In the genomic region with DNA sequence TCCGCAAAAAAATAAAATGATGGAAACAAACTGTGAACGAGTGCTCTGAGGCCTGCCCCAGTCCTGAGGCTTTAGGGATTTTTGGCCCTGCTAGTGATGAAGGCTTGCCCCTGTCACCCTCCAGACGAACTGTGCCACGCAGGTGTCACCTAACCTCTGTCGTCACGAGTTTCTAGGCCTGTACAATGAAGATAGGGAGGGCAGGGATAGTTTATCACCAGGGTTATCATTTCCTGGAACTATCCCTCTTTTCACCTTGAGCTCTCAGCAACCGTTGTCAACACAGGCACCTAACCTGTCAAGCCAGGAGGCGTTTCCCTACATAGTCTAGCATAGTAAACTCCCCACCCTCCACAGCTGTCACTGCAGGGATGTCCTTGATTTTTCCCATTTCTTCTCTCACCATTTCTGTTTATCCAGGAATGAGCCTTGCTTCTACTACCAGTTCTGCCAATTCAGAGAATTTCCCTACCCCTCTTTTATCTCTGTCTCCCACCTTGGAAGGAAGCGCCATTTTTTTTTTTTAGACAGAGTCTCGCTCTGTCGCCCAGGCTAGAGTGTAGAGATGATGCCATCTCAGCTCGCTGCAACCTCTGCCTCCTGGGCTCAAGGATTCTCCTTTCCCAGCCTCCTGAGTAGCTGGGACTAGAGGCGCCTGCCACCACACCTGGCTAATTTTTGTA, we compare ENCODE assay signal across 14 cellular contexts. TPM values are rescaled to one million over a fixed set of nuclear protein-coding genes. Genes with fewer than 3 reads are reported as not detected.
DNase-seq lines count a peak whose midpoint lies in the region; ATAC-seq lines count a peak whose summit lies in the region.
"Had no signal": no experiment of that assay in that cellular context is flagged by ENCODE, and none has a peak within 500 bp of the region (broad histone marks: within the 10 kb centered on the region; RNA-seq: fewer than 3 reads in every experiment).

No MANE protein-coding gene starts in this region.

- peaks cover 8% of the 10 kb centered on the region for H3K4me1 Mint-ChIP-seq in activated naive CD8-positive, alpha-beta T cell (ENCODE audit: low read depth)
- peaks cover 11% of the 10 kb centered on the region for H3K4me1 Mint-ChIP-seq in activated naive CD8-positive, alpha-beta T cell treated with anti-CD3 and anti-CD28 coated beads, Interleukin-2, amount 50 U/mL, for 24 hours
- peaks cover 9% of the 10 kb centered on the region for H3K4me1 Mint-ChIP-seq in central memory CD8-positive, alpha-beta T cell
- peaks cover 12 to 13% (median 13%) of the 10 kb centered on the region in 3 donors for H3K4me1 Mint-ChIP-seq in naive B cell

- ATAC-seq in activated naive CD8-positive, alpha-beta T cell treated with anti-CD3 and anti-CD28 coated beads, Interleukin-2, amount 50 U/mL, for 24 hours, result no peak
- no peak for ATAC-seq in central memory CD8-positive, alpha-beta T cell (replicated peaks; ENCODE audit: extremely low read depth, poor library complexity, severe bottlenecking)
- no peak for ATAC-seq in naive B cell (ENCODE audit: low read depth in 2 of 2)

- no peak for DNase-seq in activated naive CD8-positive, alpha-beta T cell treated with anti-CD3 and anti-CD28 coated beads, Interleukin-2, amount 50 U/mL, for 24 hours
- no peak for DNase-seq in central memory CD8-positive, alpha-beta T cell (ENCODE audit: low spot score in 2 of 2)
- DNase-seq in naive B cell (no peak), amniotic stem cell (lab: John Stamatoyannopoulos, UW) (no peak), AG20443 (ENCODE audit: low spot score) (no peak), activated gamma-delta T cell (lab: John Stamatoyannopoulos, UW) (no peak)
- no peak for DNase-seq in stimulated activated CD4-positive, alpha-beta T cell treated with anti-CD3 and anti-CD28 coated beads, Interleukin-12 subunit alpha, Interleukin-12 subunit beta, amount 100 ng/mL, for 4 hours
- DNase-seq: GOT3, NCI-H1092, NCI-H2081 treated with DMSO at 0.1 percent for 48 hours, sigmoid colon had no signal

- H3K4me3 Mint-ChIP-seq in activated naive CD8-positive, alpha-beta T cell, result peak overlapping the region; percentile 66
- no peak overlapping the region for H3K4me3 Mint-ChIP-seq in activated naive CD8-positive, alpha-beta T cell treated with anti-CD3 and anti-CD28 coated beads, Interleukin-2, amount 50 U/mL, for 24 hours
- peak overlapping the region; percentile 62 for H3K4me3 Mint-ChIP-seq in central memory CD8-positive, alpha-beta T cell
- H3K4me3 Mint-ChIP-seq in naive B cell, result peak overlapping the region; percentile 3 to 85 (median 72)

- H3K36me3 Mint-ChIP-seq in activated naive CD8-positive, alpha-beta T cell, result peaks cover 2% of the 10 kb centered on the region
- H3K36me3 Mint-ChIP-seq in activated naive CD8-positive, alpha-beta T cell treated with anti-CD3 and anti-CD28 coated beads, Interleukin-2, amount 50 U/mL, for 24 hours (ENCODE audit: low read depth), result no peaks in the 10 kb centered on the region
- peaks cover 8% of the 10 kb centered on the region for H3K36me3 Mint-ChIP-seq in central memory CD8-positive, alpha-beta T cell (ENCODE audit: insufficient read depth)
- peaks cover 0 to 7% of the 10 kb centered on the region in 2 donors for H3K36me3 Mint-ChIP-seq in naive B cell
- H3K36me3 Mint-ChIP-seq: activated naive CD8-positive, alpha-beta T cell treated with anti-CD3 and anti-CD28 coated beads, Interleukin-2, amount 10 ng/mL, durations not matched to agents 7 days and 5 days had no signal

- H3K27me3 Mint-ChIP-seq in activated naive CD8-positive, alpha-beta T cell, result peaks cover 21% of the 10 kb centered on the region
- peaks cover 36% of the 10 kb centered on the region for H3K27me3 Mint-ChIP-seq in activated naive CD8-positive, alpha-beta T cell treated with anti-CD3 and anti-CD28 coated beads, Interleukin-2, amount 50 U/mL, for 24 hours
- peaks cover 63% of the 10 kb centered on the region for H3K27me3 Mint-ChIP-seq in central memory CD8-positive, alpha-beta T cell
- H3K27me3 Mint-ChIP-seq in naive B cell, result peaks cover 27 to 76% (median 50%) of the 10 kb centered on the region in 3 donors

- H3K27ac Mint-ChIP-seq in activated naive CD8-positive, alpha-beta T cell, result no peak overlapping the region
- no peak overlapping the region for H3K27ac Mint-ChIP-seq in activated naive CD8-positive, alpha-beta T cell treated with anti-CD3 and anti-CD28 coated beads, Interleukin-2, amount 50 U/mL, for 24 hours
- H3K27ac Mint-ChIP-seq in central memory CD8-positive, alpha-beta T cell (ENCODE audit: low read depth), result no peak overlapping the region
- H3K27ac Mint-ChIP-seq in naive B cell, result peak overlapping the region in 1 of 6 donors; percentile 87
- H3K27ac Mint-ChIP-seq: activated CD4-positive, alpha-beta T cell treated with anti-CD3 and anti-CD28 coated beads, Interleukin-2, amount 10 ng/mL, durations not matched to agents 24 days and 14 days; activated naive CD8-positive, alpha-beta T cell treated with anti-CD3 and anti-CD28 coated beads, Interleukin-2, amount 10 ng/mL, durations not matched to agents 7 days and 5 days had no signal

- no peaks in the 10 kb centered on the region for H3K9me3 Mint-ChIP-seq in activated naive CD8-positive, alpha-beta T cell (ENCODE audit: low read depth)
- H3K9me3 Mint-ChIP-seq in activated naive CD8-positive, alpha-beta T cell treated with anti-CD3 and anti-CD28 coated beads, Interleukin-2, amount 50 U/mL, for 24 hours, result no peaks in the 10 kb centered on the region
- no peaks in the 10 kb centered on the region for H3K9me3 Mint-ChIP-seq in central memory CD8-positive, alpha-beta T cell
- peaks cover 0 to 4% (median 0%) of the 10 kb centered on the region in 7 donors for H3K9me3 Mint-ChIP-seq in naive B cell
- H3K9me3 Mint-ChIP-seq: activated CD4-positive, alpha-beta T cell treated with anti-CD3 and anti-CD28 coated beads, Interleukin-2, amount 10 ng/mL, durations not matched to agents 24 days and 14 days; activated naive CD8-positive, alpha-beta T cell treated with anti-CD3 and anti-CD28 coated beads, Interleukin-2, amount 10 ng/mL, durations not matched to agents 7 days and 5 days had no signal

RNA-seq across cellular contexts. Expression of a gene that starts 2.2 kb away (rescaled TPM):
- under 1 TPM in 2 of 6 donors, not detected in 4; 0.55 to 0.92 TPM for polyA plus RNA-seq in naive B cell (ENCODE audit: low read depth in 6 of 6)

RNA-seq across cellular contexts. Expression of a gene that starts 8.4 kb away (rescaled TPM):
- polyA plus RNA-seq in naive B cell (ENCODE audit: low read depth in 6 of 6), result 1 to 10 TPM in 3 of 6 donors, under 1 TPM in 2, not detected in 1; 0.34 to 2.5 (median 1.7) TPM

RNA-seq across cellular contexts. Expression of a gene that starts 23.0 kb away (rescaled TPM):
- polyA plus RNA-seq in naive B cell (ENCODE audit: low read depth in 6 of 6), result 10 to 100 TPM; 17.5 to 79.0 (median 46.0) TPM

RNA-seq across cellular contexts. Expression of a gene that starts 30.7 kb away (rescaled TPM):
- polyA plus RNA-seq in naive B cell (ENCODE audit: low read depth in 6 of 6), result 1 to 10 TPM; 2.1 to 5.7 (median 3.4) TPM

RNA-seq across cellular contexts. Expression of a gene that starts 45.4 kb away (rescaled TPM):
- polyA plus RNA-seq in naive B cell (ENCODE audit: low read depth in 6 of 6), result 10 to 100 TPM in 4 of 6 donors, 1 to 10 TPM in 2; 7.8 to 13.1 (median 11.5) TPM
